ENCODE assay signal across 8 cellular contexts in the genomic region with DNA sequence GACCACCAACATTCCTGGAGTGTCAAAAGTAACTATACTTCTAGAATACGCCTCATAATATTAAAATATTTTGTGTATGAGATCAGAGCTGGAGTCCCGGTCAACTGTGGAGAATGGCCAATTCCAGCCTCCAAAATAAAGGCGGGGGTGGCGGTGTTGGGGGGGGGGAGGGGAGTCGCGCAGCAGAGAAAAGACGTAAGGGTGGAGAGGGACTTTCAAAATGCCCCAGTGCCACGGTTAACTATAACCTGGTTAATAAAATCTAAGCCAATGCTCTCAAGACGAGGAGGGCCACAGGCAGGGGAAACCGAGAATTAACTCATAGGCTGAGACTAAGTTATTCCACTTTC. TPM values are rescaled to one million over a fixed set of nuclear protein-coding genes. Genes with fewer than 3 reads are reported as not detected.
A peak's percentile ranks its signal among the peaks of the same experiment; 100 is the strongest.
DNase-seq lines count a peak whose midpoint lies in the region; ATAC-seq, FAIRE-seq and TF ChIP-seq lines count a peak whose summit lies in the region.

No MANE protein-coding gene starts in this region.

- H2AFZ ChIP-seq in neuronal stem cell (ENCODE audit: low read length): peak overlapping the region; percentile 84

- no peak overlapping the region for H2BK12ac ChIP-seq in neuronal stem cell (ENCODE audit: low read length)

- H2BK15ac ChIP-seq in neuronal stem cell (ENCODE audit: low read length): no peak overlapping the region

- no peak overlapping the region for H3K18ac ChIP-seq in neuronal stem cell (ENCODE audit: low read length)

- no peaks in the 10 kb centered on the region for H3K27me3 Mint-ChIP-seq in activated naive CD4-positive, alpha-beta T cell treated with anti-CD3 and anti-CD28 coated beads, Interleukin-2, amount 10 ng/mL, durations not matched to agents 7 days and 5 days
- H3K27me3 Mint-ChIP-seq in WTC11 (ENCODE audit: low read depth): no peaks in the 10 kb centered on the region

- H2BK5ac ChIP-seq in neuronal stem cell (ENCODE audit: low read length): no peak overlapping the region

- no peak overlapping the region for H4K8ac ChIP-seq in neuronal stem cell (ENCODE audit: low read depth, low read length)

- no peak for TF ChIP-seq CTCF in WTC11 (IDR thresholded peaks at IDR 0.05)
- TF ChIP-seq CTCF in fibroblast of the aortic adventitia (IDR thresholded peaks at IDR 0.05; ENCODE audit: insufficient read depth, low read length): no peak

- no peaks in the 10 kb centered on the region for H3K27me3 ChIP-seq in neuronal stem cell (ENCODE audit: control insufficient read depth in 3 of 3, insufficient read depth in 3 of 3, low read depth in 1 of 3, low read length in 3 of 3)

- CTCF ChIA-PET in activated naive CD4-positive, alpha-beta T cell treated with anti-CD3 and anti-CD28 coated beads, Interleukin-2, amount 10 ng/mL, durations not matched to agents 7 days and 5 days (lab: Charles Lee): no interaction called here
- CTCF ChIA-PET in WTC11 (lab: Charles Lee): no interaction called here

- peak overlapping the region; percentile 86 for H3K4me3 Mint-ChIP-seq in activated naive CD4-positive, alpha-beta T cell treated with anti-CD3 and anti-CD28 coated beads, Interleukin-2, amount 10 ng/mL, durations not matched to agents 7 days and 5 days
- peak overlapping the region; percentile 84 for H3K4me3 Mint-ChIP-seq in WTC11

- no peak overlapping the region for H2AK5ac ChIP-seq in neuronal stem cell (ENCODE audit: low read depth, low read length)

- no peak for FAIRE-seq in HTR-8/SVneo (lab: Jason Lieb, UNC)

- no peak overlapping the region for H3K23ac ChIP-seq in neuronal stem cell (ENCODE audit: low read depth, low read length, poor library complexity)

- H4K91ac ChIP-seq in neuronal stem cell (ENCODE audit: low read depth, low read length, poor library complexity): no peak overlapping the region

- H3K9ac ChIP-seq in neuronal stem cell (ENCODE audit: low read depth, low read length, poor library complexity): peak overlapping the region; percentile 21

- H3K4me1 Mint-ChIP-seq in activated naive CD4-positive, alpha-beta T cell treated with anti-CD3 and anti-CD28 coated beads, Interleukin-2, amount 10 ng/mL, durations not matched to agents 7 days and 5 days: peaks cover 45% of the 10 kb centered on the region
- peaks cover 30% of the 10 kb centered on the region for H3K4me1 Mint-ChIP-seq in WTC11

- peaks cover 0 to 9% of the 10 kb centered on the region in 2 donors for H3K36me3 ChIP-seq in neuronal stem cell (replicated peaks in 1 of 2; ENCODE audit: control insufficient read depth in 2 of 2, insufficient read depth in 2 of 2, low read length in 2 of 2)

- H3K79me1 ChIP-seq in neuronal stem cell (ENCODE audit: low read depth, low read length): peaks cover 4% of the 10 kb centered on the region

- H3K4ac ChIP-seq in neuronal stem cell (ENCODE audit: low read length): no peak overlapping the region

- no peaks in the 10 kb centered on the region for H3K9me3 Mint-ChIP-seq in activated naive CD4-positive, alpha-beta T cell treated with anti-CD3 and anti-CD28 coated beads, Interleukin-2, amount 10 ng/mL, durations not matched to agents 7 days and 5 days
- H3K9me3 Mint-ChIP-seq in WTC11: no peaks in the 10 kb centered on the region

- peak overlapping the region; percentile 77 for H3K4me2 ChIP-seq in neuronal stem cell (ENCODE audit: insufficient read depth, low read length, poor library complexity, severe bottlenecking)

- H3K27ac Mint-ChIP-seq in activated naive CD4-positive, alpha-beta T cell treated with anti-CD3 and anti-CD28 coated beads, Interleukin-2, amount 10 ng/mL, durations not matched to agents 7 days and 5 days: peak overlapping the region; percentile 97
- H3K27ac Mint-ChIP-seq in WTC11: peak overlapping the region; percentile 92

- H3K4me1 ChIP-seq in neuronal stem cell (ENCODE audit: control insufficient read depth in 2 of 2, insufficient read depth in 1 of 2, low read depth in 1 of 2, low read length in 2 of 2): peaks cover 0 to 4% of the 10 kb centered on the region in 2 donors

- DNase-seq in activated naive CD4-positive, alpha-beta T cell treated with anti-CD3 and anti-CD28 coated beads, Interleukin-2, amount 10 ng/mL, durations not matched to agents 7 days and 5 days: no peak
- DNase-seq in activated naive CD4-positive, alpha-beta T cell treated with Interleukin-2 at 50 U/mL for 16 hours: no peak
- peak; percentile 71 for DNase-seq in HTR-8/SVneo (ENCODE audit: insufficient read length, low spot score)
- no peak for DNase-seq in WTC11 (ENCODE audit: low spot score)
- DNase-seq in fibroblast of the aortic adventitia (ENCODE audit: low read depth): peak; percentile 77
- DNase-seq in neuronal stem cell (ENCODE audit: low spot score): no peak

- ATAC-seq in WTC11 (no peak), GM19324 (IDR thresholded peaks at IDR 0.05; ENCODE audit: low FRiP score, unreplicated experiment) (no peak), HG03457 (IDR thresholded peaks at IDR 0.05; ENCODE audit: unreplicated experiment) (no peak)

- H3K36me3 Mint-ChIP-seq in activated naive CD4-positive, alpha-beta T cell treated with anti-CD3 and anti-CD28 coated beads, Interleukin-2, amount 10 ng/mL, durations not matched to agents 7 days and 5 days: peaks cover 19% of the 10 kb centered on the region
- no peaks in the 10 kb centered on the region for H3K36me3 Mint-ChIP-seq in WTC11

- POLR2A ChIA-PET in WTC11 (lab: Charles Lee): no interaction called here

- H3K14ac ChIP-seq in neuronal stem cell (ENCODE audit: low read length): peak overlapping the region; percentile 71

- no peak overlapping the region for H2BK120ac ChIP-seq in neuronal stem cell (ENCODE audit: low read depth, low read length)

- H3K27ac ChIP-seq in neuronal stem cell (replicated peaks; ENCODE audit: low read length): peak overlapping the region; percentile 95

- WGBS in neuronal stem cell (ENCODE audit: extremely low coverage in 2 of 2, insufficient read length in 2 of 2, insufficient replicate concordance in 1 of 2), 2 donors: no CpG with 5 or more reads among the region's 10 CpGs

- peak overlapping the region; percentile 89 for H3K4me3 ChIP-seq in fibroblast of the aortic adventitia (ENCODE audit: low read depth, low read length)
- peak overlapping the region; percentile 89 to 94 for H3K4me3 ChIP-seq in neuronal stem cell (ENCODE audit: low read length in 2 of 2)

- peaks cover 0 to 6% of the 10 kb centered on the region in 2 donors for H3K9me3 ChIP-seq in neuronal stem cell (replicated peaks in 1 of 2; ENCODE audit: control insufficient read depth in 2 of 2, insufficient read depth in 1 of 2, low read depth in 1 of 2, low read length in 2 of 2)

TF ChIP-seq in WTC11, 78 proteins besides CTCF, POLR2A, EP300 and RAD21 (continues in another document):
- TF ChIP-seq, protein P1, sequence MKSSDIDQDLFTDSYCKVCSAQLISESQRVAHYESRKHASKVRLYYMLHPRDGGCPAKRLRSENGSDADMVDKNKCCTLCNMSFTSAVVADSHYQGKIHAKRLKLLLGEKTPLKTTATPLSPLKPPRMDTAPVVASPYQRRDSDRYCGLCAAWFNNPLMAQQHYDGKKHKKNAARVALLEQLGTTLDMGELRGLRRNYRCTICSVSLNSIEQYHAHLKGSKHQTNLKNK (CRISPR knock-in tag; IDR thresholded peaks at IDR 0.05): no peak
- TF ChIP-seq ZNF138 (CRISPR knock-in tag; conservative IDR thresholded peaks at IDR 0.05): no peak
- TF ChIP-seq, protein P2, sequence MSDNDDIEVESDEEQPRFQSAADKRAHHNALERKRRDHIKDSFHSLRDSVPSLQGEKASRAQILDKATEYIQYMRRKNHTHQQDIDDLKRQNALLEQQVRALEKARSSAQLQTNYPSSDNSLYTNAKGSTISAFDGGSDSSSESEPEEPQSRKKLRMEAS (CRISPR knock-in tag; IDR thresholded peaks at IDR 0.05): no peak
- TF ChIP-seq ZNF317 (CRISPR knock-in tag; IDR thresholded peaks at IDR 0.05; ENCODE audit: borderline replicate concordance, low read depth): no peak
- TF ChIP-seq ETV6 (CRISPR knock-in tag; IDR thresholded peaks at IDR 0.05): no peak
- TF ChIP-seq, protein P3, sequence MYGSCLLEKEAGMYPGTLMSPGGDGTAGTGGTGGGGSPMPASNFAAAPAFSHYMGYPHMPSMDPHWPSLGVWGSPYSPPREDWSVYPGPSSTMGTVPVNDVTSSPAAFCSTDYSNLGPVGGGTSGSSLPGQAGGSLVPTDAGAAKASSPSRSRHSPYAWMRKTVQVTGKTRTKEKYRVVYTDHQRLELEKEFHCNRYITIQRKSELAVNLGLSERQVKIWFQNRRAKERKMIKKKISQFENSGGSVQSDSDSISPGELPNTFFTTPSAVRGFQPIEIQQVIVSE (CRISPR knock-in tag; IDR thresholded peaks at IDR 0.05; ENCODE audit: borderline replicate concordance): no peak
- TF ChIP-seq IRF2 (CRISPR knock-in tag; IDR thresholded peaks at IDR 0.05; ENCODE audit: borderline replicate concordance, low read depth): no peak
- TF ChIP-seq JAZF1 (CRISPR knock-in tag; IDR thresholded peaks at IDR 0.05): no peak
- TF ChIP-seq HMGA2 (CRISPR knock-in tag; IDR thresholded peaks at IDR 0.05): no peak
- TF ChIP-seq, protein P4, sequence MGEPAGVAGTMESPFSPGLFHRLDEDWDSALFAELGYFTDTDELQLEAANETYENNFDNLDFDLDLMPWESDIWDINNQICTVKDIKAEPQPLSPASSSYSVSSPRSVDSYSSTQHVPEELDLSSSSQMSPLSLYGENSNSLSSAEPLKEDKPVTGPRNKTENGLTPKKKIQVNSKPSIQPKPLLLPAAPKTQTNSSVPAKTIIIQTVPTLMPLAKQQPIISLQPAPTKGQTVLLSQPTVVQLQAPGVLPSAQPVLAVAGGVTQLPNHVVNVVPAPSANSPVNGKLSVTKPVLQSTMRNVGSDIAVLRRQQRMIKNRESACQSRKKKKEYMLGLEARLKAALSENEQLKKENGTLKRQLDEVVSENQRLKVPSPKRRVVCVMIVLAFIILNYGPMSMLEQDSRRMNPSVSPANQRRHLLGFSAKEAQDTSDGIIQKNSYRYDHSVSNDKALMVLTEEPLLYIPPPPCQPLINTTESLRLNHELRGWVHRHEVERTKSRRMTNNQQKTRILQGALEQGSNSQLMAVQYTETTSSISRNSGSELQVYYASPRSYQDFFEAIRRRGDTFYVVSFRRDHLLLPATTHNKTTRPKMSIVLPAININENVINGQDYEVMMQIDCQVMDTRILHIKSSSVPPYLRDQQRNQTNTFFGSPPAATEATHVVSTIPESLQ (CRISPR knock-in tag; IDR thresholded peaks at IDR 0.05): no peak
- TF ChIP-seq KAT7 (CRISPR knock-in tag; IDR thresholded peaks at IDR 0.05; ENCODE audit: borderline replicate concordance): no peak
- no peak for TF ChIP-seq TEAD4 (CRISPR knock-in tag; IDR thresholded peaks at IDR 0.05)
- TF ChIP-seq FOXJ3 (CRISPR knock-in tag; IDR thresholded peaks at IDR 0.05; ENCODE audit: borderline replicate concordance): no peak
- TF ChIP-seq ESRRA (CRISPR knock-in tag; IDR thresholded peaks at IDR 0.05; ENCODE audit: borderline replicate concordance): no peak

RNA-seq across cellular contexts. Expression of a gene that starts 1.3 kb away (rescaled TPM):
- total RNA-seq in WTC11 (2021) (58.4 to 67.0 TPM (median 60.2 TPM) in 3 replicates), fibroblast of the aortic adventitia (ENCODE audit: low replicate concordance) (18.4 and 47.5 TPM in 2 replicates)
- polyA plus RNA-seq in neuronal stem cell (2013, experiment 1 of 2): 32.8 TPM
- 33.2 TPM for polyA plus RNA-seq in neuronal stem cell (2013, experiment 2 of 2)

Comparison
In these comparisons a context has a peak if more than half of its experiments do, and no peak if none do; other contexts are left out.
1. DNase-seq: peak in HTR-8/SVneo (single experiment) and fibroblast of the aortic adventitia (single experiment); none in activated naive CD4-positive, alpha-beta T cell treated with anti-CD3 and anti-CD28 coated beads, Interleukin-2, amount 10 ng/mL, durations not matched to agents 7 days and 5 days (single experiment), activated naive CD4-positive, alpha-beta T cell treated with Interleukin-2 at 50 U/mL for 16 hours (single experiment), WTC11 (single experiment) and neuronal stem cell (single experiment).